ENCODE assay signal across 17 cellular contexts in the genomic region with DNA sequence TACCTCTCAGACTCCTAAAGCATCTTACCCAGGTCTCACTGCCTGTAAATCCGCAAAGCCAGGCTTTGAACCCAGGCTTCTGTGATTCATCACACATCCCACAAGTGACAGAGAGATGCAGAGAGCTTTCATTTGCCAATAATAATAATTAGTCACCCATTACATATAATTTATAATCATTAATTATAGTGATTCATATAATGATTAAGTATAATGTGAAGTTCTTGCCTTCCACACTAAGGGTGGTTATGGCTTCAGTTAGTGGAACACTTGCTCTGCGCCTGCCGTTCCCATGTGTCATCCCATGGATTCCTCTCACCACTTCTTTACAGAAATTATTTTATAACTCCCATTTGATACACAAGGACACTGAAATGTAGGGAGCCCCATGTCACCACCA. TPM values are rescaled to one million over a fixed set of nuclear protein-coding genes. Genes with fewer than 3 reads are reported as not detected.
A peak's percentile ranks its signal among the peaks of the same experiment; 100 is the strongest.
DNase-seq lines count a peak whose midpoint lies in the region; ATAC-seq and TF ChIP-seq lines count a peak whose summit lies in the region.
"Had no signal": no experiment of that assay in that cellular context is flagged by ENCODE, and none has a peak within 500 bp of the region (broad histone marks: within the 10 kb centered on the region; RNA-seq: fewer than 3 reads in every experiment).

No MANE protein-coding gene starts in this region.

- H3K4me3 Mint-ChIP-seq in immature natural killer cell: no peak overlapping the region
- H3K4me3 Mint-ChIP-seq: CD14-positive monocyte had no signal

- H3K4me1 ChIP-seq in SK-N-SH (ENCODE audit: control insufficient read depth in 1 of 2, insufficient read depth in 2 of 2, low read depth in 1 of 2, low read length in 1 of 2): peaks cover 4 to 34% of the 10 kb centered on the region in 2 experiments; a peak in 3 of 4 replicates
- H3K4me1 ChIP-seq: Peyer's patch had no signal

- TF ChIP-seq CTCF in SK-N-SH (IDR thresholded peaks at IDR 0.05): no peak
- TF ChIP-seq CTCF in fibroblast of the aortic adventitia (IDR thresholded peaks at IDR 0.05; ENCODE audit: insufficient read depth, low read length): no peak

- no peaks in the 10 kb centered on the region for H4K20me1 ChIP-seq in SK-N-SH (ENCODE audit: insufficient read depth)

- H3K27me3 ChIP-seq in SK-N-SH (ENCODE audit: insufficient read depth): no peaks in the 10 kb centered on the region
- H3K27me3 ChIP-seq: Peyer's patch, SJSA1 had no signal

- H3K9me3 ChIP-seq in SK-N-SH: no peaks in the 10 kb centered on the region
- H3K9me3 ChIP-seq: Peyer's patch had no signal

- peaks cover 0 to 2% (median 0%) of the 10 kb centered on the region in 6 donors for H3K9me3 Mint-ChIP-seq in immature natural killer cell

- peak overlapping the region; percentile 47; the same call in 1 of the 2 replicates for H3K4me2 ChIP-seq in SK-N-SH

- no peaks in the 10 kb centered on the region for H3K36me3 ChIP-seq in SK-N-SH (replicated peaks in 1 of 2; ENCODE audit: control insufficient read depth in 1 of 2, insufficient read depth in 2 of 2, low read length in 1 of 2)
- H3K36me3 ChIP-seq: Peyer's patch, SJSA1 had no signal

- no peak for ATAC-seq in GM21723 (IDR thresholded peaks at IDR 0.05; ENCODE audit: unreplicated experiment)
- ATAC-seq in GM21360 (IDR thresholded peaks at IDR 0.05; ENCODE audit: unreplicated experiment): no peak

- peak overlapping the region; percentile 47; the same call in 1 of the 2 replicates for H3K9ac ChIP-seq in SK-N-SH

- DNase-seq in EH (ENCODE audit: low read depth) (peak; percentile 78), SK-N-SH (no peak), fibroblast of the aortic adventitia (ENCODE audit: low read depth) (peak; percentile 23), immature natural killer cell (no peak), epidermal melanocyte (ENCODE audit: insufficient read length, low spot score) (no peak)
- DNase-seq: GF-D8, GOT3, KG1, NCI-H1105, NCI-H2081, NCI-H2171, NCI-H524 treated with DMSO at 0.1 percent for 48 hours, Peyer's patch had no signal

- CTCF ChIA-PET in SK-N-SH (lab: Yijun Ruan, JAX): no interaction called here

- H3K9me2 ChIP-seq in SK-N-SH: no peaks in the 10 kb centered on the region

- no peak for TF ChIP-seq RAD21 in SK-N-SH (IDR thresholded peaks at IDR 0.05; ENCODE audit: low read length)

- 33% methylated on average over 3 of the region's 3 CpGs for WGBS in SK-N-SH (ENCODE audit: low lambda C conversion rate)

- POLR2A ChIA-PET in SK-N-SH (lab: Yijun Ruan, JAX): no interaction called here

- peaks cover 3 to 25% (median 14%) of the 10 kb centered on the region in 3 donors for H3K27me3 Mint-ChIP-seq in immature natural killer cell (ENCODE audit: low read depth in 3 of 3)

- no peak overlapping the region for H2AFZ ChIP-seq in SK-N-SH (ENCODE audit: low read depth)

- peak overlapping the region in 1 of 2 experiments; percentile 83; a peak in 2 of 4 replicates for H3K27ac ChIP-seq in SK-N-SH (ENCODE audit: low read depth in 2 of 2, low read length in 1 of 2)
- H3K27ac ChIP-seq: Peyer's patch, SJSA1 had no signal

- H3K4me1 Mint-ChIP-seq in immature natural killer cell: no peaks in the 10 kb centered on the region
- H3K4me1 Mint-ChIP-seq: CD14-positive monocyte had no signal

- H3K36me3 Mint-ChIP-seq in immature natural killer cell: no peaks in the 10 kb centered on the region
- H3K36me3 Mint-ChIP-seq: CD14-positive monocyte had no signal

- peaks cover 45% of the 10 kb centered on the region for H3F3A ChIP-seq in SK-N-SH (replicated peaks; ENCODE audit: insufficient read depth)

- no peak overlapping the region for H3K4me3 ChIP-seq in SK-N-SH (ENCODE audit: low read depth in 2 of 2, low read length in 1 of 2)
- H3K4me3 ChIP-seq in fibroblast of the aortic adventitia (ENCODE audit: low read depth, low read length): no peak overlapping the region
- H3K4me3 ChIP-seq: Peyer's patch, SJSA1 had no signal

- peak in 1 of 2 experiments; percentile 66; a peak in 2 of 4 replicates for TF ChIP-seq EP300 in SK-N-SH (IDR thresholded peaks at IDR 0.05; ENCODE audit: borderline replicate concordance in 1 of 2, low read depth in 1 of 2, low read length in 1 of 2)

- no peak overlapping the region for H3K27ac Mint-ChIP-seq in immature natural killer cell

- no peaks in the 10 kb centered on the region for H3K79me2 ChIP-seq in SK-N-SH (ENCODE audit: insufficient read depth)

TF ChIP-seq in SK-N-SH, 30 proteins besides CTCF, POLR2A, EP300 and RAD21:
- TF ChIP-seq NFIC (IDR thresholded peaks at IDR 0.05; ENCODE audit: borderline replicate concordance): peak; percentile 71; the same call in 1 of the 2 replicates
- TF ChIP-seq RXRA (IDR thresholded peaks at IDR 0.05; ENCODE audit: borderline replicate concordance, low read depth): 0 out of 2 replicates have a peak, but pooled peaks have one; percentile 32
- TF ChIP-seq TCF12 (IDR thresholded peaks at IDR 0.05): peak; percentile 88
- TF ChIP-seq, protein P1, sequence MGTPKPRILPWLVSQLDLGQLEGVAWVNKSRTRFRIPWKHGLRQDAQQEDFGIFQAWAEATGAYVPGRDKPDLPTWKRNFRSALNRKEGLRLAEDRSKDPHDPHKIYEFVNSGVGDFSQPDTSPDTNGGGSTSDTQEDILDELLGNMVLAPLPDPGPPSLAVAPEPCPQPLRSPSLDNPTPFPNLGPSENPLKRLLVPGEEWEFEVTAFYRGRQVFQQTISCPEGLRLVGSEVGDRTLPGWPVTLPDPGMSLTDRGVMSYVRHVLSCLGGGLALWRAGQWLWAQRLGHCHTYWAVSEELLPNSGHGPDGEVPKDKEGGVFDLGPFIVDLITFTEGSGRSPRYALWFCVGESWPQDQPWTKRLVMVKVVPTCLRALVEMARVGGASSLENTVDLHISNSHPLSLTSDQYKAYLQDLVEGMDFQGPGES (IDR thresholded peaks at IDR 0.05; ENCODE audit: low read depth, low read length): no peak
- TF ChIP-seq, protein P2, sequence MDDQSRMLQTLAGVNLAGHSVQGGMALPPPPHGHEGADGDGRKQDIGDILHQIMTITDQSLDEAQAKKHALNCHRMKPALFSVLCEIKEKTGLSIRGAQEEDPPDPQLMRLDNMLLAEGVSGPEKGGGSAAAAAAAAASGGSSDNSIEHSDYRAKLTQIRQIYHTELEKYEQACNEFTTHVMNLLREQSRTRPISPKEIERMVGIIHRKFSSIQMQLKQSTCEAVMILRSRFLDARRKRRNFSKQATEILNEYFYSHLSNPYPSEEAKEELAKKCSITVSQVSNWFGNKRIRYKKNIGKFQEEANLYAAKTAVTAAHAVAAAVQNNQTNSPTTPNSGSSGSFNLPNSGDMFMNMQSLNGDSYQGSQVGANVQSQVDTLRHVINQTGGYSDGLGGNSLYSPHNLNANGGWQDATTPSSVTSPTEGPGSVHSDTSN (IDR thresholded peaks at IDR 0.05): peak; percentile 79
- TF ChIP-seq FOSL2 (IDR thresholded peaks at IDR 0.05; ENCODE audit: borderline replicate concordance, low read depth): peak; percentile 60; the same call in 1 of the 2 replicates
- peak; percentile 41 for TF ChIP-seq JUND (IDR thresholded peaks at IDR 0.05)
- TF ChIP-seq TEAD4 (IDR thresholded peaks at IDR 0.05; ENCODE audit: borderline replicate concordance, insufficient read depth): no peak; the same call in 1 of the 2 replicates
TF ChIP-seq in SK-N-SH: peak in this region for 6.

RNA-seq across cellular contexts. Expression of a gene that starts 39.8 kb away (rescaled TPM):
- polyA plus RNA-seq in SK-N-SH (2012; rRNA removed) (16.6 and 17.6 TPM in 2 replicates), immature natural killer cell (1 to 10 TPM in 2 of 3 donors, under 1 TPM in 1; 0.79 to 6.2 (median 3.3) TPM)
- 14.3 and 18.1 TPM in 2 replicates for polyA plus RNA-seq in SK-N-SH (2012; cell fraction: cytosol; rRNA removed)
- 13.7 and 20.5 TPM in 2 replicates for polyA plus RNA-seq in SK-N-SH (2012; cell fraction: nucleus; rRNA removed)
- 9.2 and 32.7 TPM in 2 replicates for total RNA-seq in fibroblast of the aortic adventitia (ENCODE audit: low replicate concordance)

Comparison
In these comparisons a context has a peak if more than half of its experiments do, and no peak if none do; other contexts are left out.
1. DNase-seq: peak in EH (single experiment) and fibroblast of the aortic adventitia (single experiment); none in SK-N-SH (single experiment), immature natural killer cell (0 of 3) and epidermal melanocyte (single experiment).